18 cellular contexts compared by ENCODE assay signal in genomic region chr3:148528024-148528423, GRCh38.
"Had no signal": no experiment of that assay in that cellular context is flagged by ENCODE, and none has a peak within 500 bp of the region (broad histone marks: within the 10 kb centered on the region; RNA-seq: fewer than 3 reads in every experiment).

No MANE protein-coding gene starts in this region.

- DNase-seq: activated CD4-positive, alpha-beta T cell treated with anti-CD3 and anti-CD28 coated beads for 48 hours; activated naive CD4-positive, alpha-beta T cell treated with anti-CD3 and anti-CD28 coated beads for 36 hours; brain microvascular endothelial cell; dorsolateral prefrontal cortex; mucosa of descending colon; naive thymus-derived CD8-positive, alpha-beta T cell; posterior cingulate gyrus; right cardiac atrium; spleen; stimulated activated CD4-positive, alpha-beta T cell treated with anti-CD3 and anti-CD28 coated beads, Interleukin-1b, Interleukin-23, amount 100 ng/mL, for 48 hours; stimulated activated naive B cell treated with anti-CD40 and anti-IgM and Interleukin-4, amounts not matched to agents 10 μg/mL and 1 μg/mL and 100 μg/mL, for 72 hours; T-helper 17 cell had no signal

- ATAC-seq: activated T-helper 17 cell treated with anti-CD3 and anti-CD28 coated beads, Interleukin-2, amount 50 U/mL, for 72 hours; gastroesophageal sphincter; mucosa of descending colon; naive thymus-derived CD8-positive, alpha-beta T cell; right cardiac atrium; stimulated activated naive B cell treated with anti-CD40 and anti-IgM and Interleukin-4, amounts not matched to agents 10 μg/mL and 1 μg/mL and 100 μg/mL, for 72 hours; T-helper 17 cell; WTC11 had no signal

- H3K4me3 ChIP-seq: dorsolateral prefrontal cortex, esophagus muscularis mucosa, gastroesophageal sphincter, mucosa of descending colon, spleen, tibial nerve had no signal

- H3K4me1 ChIP-seq: spleen had no signal

- H3K36me3 ChIP-seq: brain microvascular endothelial cell, esophagus muscularis mucosa, gastroesophageal sphincter, neutrophil, spleen, tibial nerve had no signal

- H3K27ac ChIP-seq: brain microvascular endothelial cell, dorsolateral prefrontal cortex, esophagus muscularis mucosa, gastroesophageal sphincter, neutrophil, spleen, tibial nerve had no signal

- H3K27me3 ChIP-seq: brain microvascular endothelial cell, dorsolateral prefrontal cortex, esophagus muscularis mucosa, gastroesophageal sphincter, neutrophil, spleen, tibial nerve had no signal

- H3K9me3 ChIP-seq: esophagus muscularis mucosa, neutrophil had no signal
